ENCODE assay signal across 21 cellular contexts in genomic region chr5:17448877-17449276, GRCh38. TPM values are rescaled to one million over a fixed set of nuclear protein-coding genes. Genes with fewer than 3 reads are reported as not detected.
DNase-seq lines count a peak whose midpoint lies in the region; FAIRE-seq and TF ChIP-seq lines count a peak whose summit lies in the region.
"Had no signal": no experiment of that assay in that cellular context is flagged by ENCODE, and none has a peak within 500 bp of the region (broad histone marks: within the 10 kb centered on the region; RNA-seq: fewer than 3 reads in every experiment).

No MANE protein-coding gene starts in this region.

- H3K27me3 Mint-ChIP-seq in astrocyte (ENCODE audit: low read depth, unreplicated experiment) (no peaks in the 10 kb centered on the region), HFFc6 (ENCODE audit: insufficient read depth) (peaks cover 1% of the 10 kb centered on the region; the same call in 1 of the 2 replicates)

- no peak overlapping the region for H3K9ac ChIP-seq in astrocyte (ENCODE audit: low read length)
- H3K9ac ChIP-seq in mesenchymal stem cell (ENCODE audit: low read length): no peak overlapping the region

- DNase-seq in AG10803 (ENCODE audit: low read depth) (peak; percentile 43), HCEC 1CT (peak; percentile 59), astrocyte (ENCODE audit: low read depth) (peak; percentile 19), mesenchymal stem cell (peak; percentile 2), HK-2 (ENCODE audit: unreplicated experiment) (no peak), GM13976 (ENCODE audit: low spot score) (no peak), HFFc6 (no peak)
- DNase-seq: BE2C, Karpas-422, NCI-H1694, NCI-H2081, NCI-H2171 treated with DMSO at 0.1 percent for 48 hours, NCI-H524 treated with DMSO at 0.1 percent for 48 hours, NCI-H82, Peyer's patch had no signal

- H3K4ac ChIP-seq in mesenchymal stem cell (ENCODE audit: low read depth in 1 of 2, low read length in 2 of 2): no peak overlapping the region

- no peaks in the 10 kb centered on the region for H3K27me3 ChIP-seq in astrocyte (ENCODE audit: insufficient read depth, low read length)
- peaks cover 0 to 6% of the 10 kb centered on the region in 2 experiments for H3K27me3 ChIP-seq in mesenchymal stem cell (ENCODE audit: control insufficient read depth in 1 of 2, insufficient read depth in 1 of 2, low read length in 2 of 2)
- H3K27me3 ChIP-seq: BE2C, Peyer's patch had no signal

- no peaks in the 10 kb centered on the region for H3K79me1 ChIP-seq in mesenchymal stem cell (replicated peaks; ENCODE audit: low read length, poor library complexity, severe bottlenecking)

- no peaks in the 10 kb centered on the region for H3K9me3 ChIP-seq in astrocyte (ENCODE audit: insufficient read depth, low read depth, low read length)
- H3K9me3 ChIP-seq in mesenchymal stem cell (ENCODE audit: control insufficient read depth, low read length): no peaks in the 10 kb centered on the region
- H3K9me3 ChIP-seq: BE2C, HAP-1, Peyer's patch had no signal

- H3K23ac ChIP-seq in mesenchymal stem cell (ENCODE audit: low read length in 2 of 2): no peak overlapping the region

- H3K27ac ChIP-seq in astrocyte (ENCODE audit: low read depth, low read length) (no peak overlapping the region), mesenchymal stem cell (ENCODE audit: low read length, poor library complexity, severe bottlenecking) (no peak overlapping the region)
- H3K27ac ChIP-seq: Peyer's patch had no signal

- WGBS in mesenchymal stem cell: 95% methylated on average over 3 of the region's 3 CpGs

- TF ChIP-seq CTCF in AG10803 (conservative IDR thresholded peaks at IDR 0.05; ENCODE audit: low read length) (no peak), astrocyte (IDR thresholded peaks at IDR 0.05; ENCODE audit: insufficient read depth, low read depth, low read length) (no peak), GM13976 (IDR thresholded peaks at IDR 0.05; ENCODE audit: borderline replicate concordance, control extremely low read depth, extremely low read depth, insufficient read depth, missing control alignments) (no peak), HFFc6 (IDR thresholded peaks at IDR 0.05) (no peak)

- no peak for FAIRE-seq in astrocyte (lab: Jason Lieb, UNC)
- FAIRE-seq: A204.1, GM12878 had no signal

- H3K18ac ChIP-seq in mesenchymal stem cell (ENCODE audit: low read depth in 1 of 2, low read length in 2 of 2): no peak overlapping the region

- peaks cover 2% of the 10 kb centered on the region for H3K4me1 Mint-ChIP-seq in astrocyte (ENCODE audit: low read depth, unreplicated experiment)
- peaks cover 10% of the 10 kb centered on the region for H3K4me1 Mint-ChIP-seq in HFFc6 (ENCODE audit: low read depth)

- H4K20me1 ChIP-seq in astrocyte (ENCODE audit: insufficient read depth, low read length): no peaks in the 10 kb centered on the region

- H2BK120ac ChIP-seq in mesenchymal stem cell (ENCODE audit: low read depth, low read length): no peak overlapping the region

- no peak overlapping the region for H2BK12ac ChIP-seq in mesenchymal stem cell (ENCODE audit: low read length in 2 of 2)

- H3K4me3 Mint-ChIP-seq in astrocyte (ENCODE audit: unreplicated experiment): no peak overlapping the region
- no peak overlapping the region for H3K4me3 Mint-ChIP-seq in HFFc6
- H3K4me3 Mint-ChIP-seq: GM23338 had no signal

- H3K27ac Mint-ChIP-seq in astrocyte (ENCODE audit: unreplicated experiment): no peak overlapping the region
- H3K27ac Mint-ChIP-seq in HFFc6: no peak overlapping the region
- H3K27ac Mint-ChIP-seq: GM23338 had no signal

- no peak overlapping the region for H2AK5ac ChIP-seq in mesenchymal stem cell (ENCODE audit: low read length, severe bottlenecking)

- H3K36me3 Mint-ChIP-seq in astrocyte (ENCODE audit: low read depth, unreplicated experiment) (no peaks in the 10 kb centered on the region), HFFc6 (ENCODE audit: low read depth) (no peaks in the 10 kb centered on the region)

- H4K91ac ChIP-seq in mesenchymal stem cell (ENCODE audit: low read length): no peak overlapping the region

- H3K14ac ChIP-seq in mesenchymal stem cell (ENCODE audit: low read length in 2 of 2): no peak overlapping the region

- H4K8ac ChIP-seq in mesenchymal stem cell (ENCODE audit: low read length): no peak overlapping the region

- H2BK15ac ChIP-seq in mesenchymal stem cell (ENCODE audit: low read depth, poor library complexity, severe bottlenecking): no peak overlapping the region

- no peak overlapping the region for H3K4me3 ChIP-seq in AG10803 (ENCODE audit: low read length)
- no peak overlapping the region for H3K4me3 ChIP-seq in astrocyte (ENCODE audit: insufficient read depth, low read depth, low read length)
- H3K4me3 ChIP-seq in mesenchymal stem cell (ENCODE audit: insufficient read depth in 1 of 2, low read depth in 1 of 2, low read length in 2 of 2): no peak overlapping the region
- H3K4me3 ChIP-seq: GM12878, GM23338, HAP-1, Peyer's patch had no signal

- in situ Hi-C loops in GM13976 (cut with MboI; ENCODE audit: low sequenced_read_pairs, unreplicated experiment): no loop called here

- H3K9me3 Mint-ChIP-seq in astrocyte (ENCODE audit: unreplicated experiment): peaks cover 2% of the 10 kb centered on the region
- no peaks in the 10 kb centered on the region for H3K9me3 Mint-ChIP-seq in HFFc6
- H3K9me3 Mint-ChIP-seq: GM23338 had no signal

- H2AFZ ChIP-seq in astrocyte (ENCODE audit: low read depth, low read length) (no peak overlapping the region), mesenchymal stem cell (ENCODE audit: low read depth, low read length) (no peak overlapping the region)
- H2AFZ ChIP-seq: GM23338 had no signal

- no peak overlapping the region for H3K4me2 ChIP-seq in astrocyte (ENCODE audit: low read length)
- no peak overlapping the region for H3K4me2 ChIP-seq in mesenchymal stem cell (ENCODE audit: low read length, poor library complexity, severe bottlenecking)
- H3K4me2 ChIP-seq: GM23338 had no signal

- H3K4me1 ChIP-seq in astrocyte (ENCODE audit: insufficient read depth, low read length) (peaks cover 10% of the 10 kb centered on the region), mesenchymal stem cell (ENCODE audit: control insufficient read depth, insufficient read depth, low read depth, low read length) (no peaks in the 10 kb centered on the region)
- H3K4me1 ChIP-seq: BE2C, HAP-1, Peyer's patch had no signal

- H3K79me2 ChIP-seq in astrocyte (ENCODE audit: insufficient read depth, low read length): no peaks in the 10 kb centered on the region

- H3K36me3 ChIP-seq in astrocyte (ENCODE audit: insufficient read depth, low read length): no peaks in the 10 kb centered on the region
- H3K36me3 ChIP-seq in mesenchymal stem cell (ENCODE audit: control insufficient read depth in 1 of 2, insufficient read depth in 2 of 2, low read depth in 1 of 2, low read length in 2 of 2): no peaks in the 10 kb centered on the region
- H3K36me3 ChIP-seq: BE2C, HAP-1, Peyer's patch had no signal

- H2BK5ac ChIP-seq in mesenchymal stem cell (ENCODE audit: low read depth, low read length, poor library complexity, severe bottlenecking): no peak overlapping the region

RNA-seq across cellular contexts. Expression of gene TAF11L2, which starts 49.2 kb away (rescaled TPM):
- total RNA-seq in astrocyte: not detected in 2 replicates
- not detected for polyA plus RNA-seq in mesenchymal stem cell (2013, experiment 1 of 2)
- polyA plus RNA-seq in mesenchymal stem cell (2013, experiment 2 of 2): not detected
- total RNA-seq in HFFc6 (2021; fragmentation: NEBNext Ultra II Directional; extraction: Animal tissue kit (Norgen Biotek cat#: 25700)): not detected
- total RNA-seq: GM12878, GM23338, M059J, OCI-LY7, Peyer's patch had no signal
- polyA plus RNA-seq: GM12878, GM23338 had no signal

Comparison
In these comparisons a context has a peak if more than half of its experiments do, and no peak if none do; other contexts are left out.
1. DNase-seq: peak in AG10803 (single experiment), HCEC 1CT (single experiment), astrocyte (single experiment) and mesenchymal stem cell (single experiment); none in HK-2 (single experiment), GM13976 (single experiment) and HFFc6 (single experiment).